Comparison of ENCODE assay signal across 1 cellular context in the genomic region with DNA sequence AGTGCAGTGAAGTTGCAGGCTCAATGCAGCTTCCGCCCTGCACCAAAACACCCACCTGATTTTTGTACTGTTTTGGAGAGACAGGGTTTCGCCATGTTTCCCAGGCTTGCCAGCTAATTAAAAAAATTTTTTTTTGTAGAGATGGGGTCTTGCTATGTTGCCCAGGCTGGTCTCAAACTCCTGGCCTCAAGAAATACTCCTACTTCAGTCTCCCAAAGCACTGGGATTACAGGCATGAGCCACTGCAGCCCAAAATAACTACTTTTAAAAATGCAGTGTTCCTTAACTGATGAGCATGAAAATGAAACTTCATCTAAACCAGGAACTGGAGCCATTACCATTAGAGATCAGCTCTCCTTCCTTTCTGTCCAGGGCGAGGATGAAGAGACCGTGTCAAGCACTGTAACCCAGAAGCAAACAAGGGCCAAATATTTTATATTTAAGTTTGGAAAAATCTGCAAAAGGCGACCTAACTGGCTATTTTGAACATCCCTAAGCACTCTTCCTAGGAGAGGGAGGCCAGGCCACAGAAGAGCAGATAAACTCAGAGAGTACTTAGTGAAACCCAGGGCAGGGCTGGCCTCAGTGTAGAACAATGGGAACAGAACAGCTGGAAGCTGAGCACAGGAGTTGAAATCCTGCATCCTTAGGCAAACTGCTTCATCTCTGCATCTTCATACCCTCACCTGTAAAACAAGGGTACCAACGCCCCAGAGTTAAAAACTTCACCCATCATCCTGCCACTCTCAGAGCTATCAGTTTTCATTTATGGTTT.
TF ChIP-seq lines count a peak whose summit lies in the region.

No MANE protein-coding gene starts in this region.

TF ChIP-seq in IMR-90, 13 proteins besides CTCF, POLR2A, EP300 and RAD21 (continued from another document):
- TF ChIP-seq MXI1 (IDR thresholded peaks at IDR 0.05; ENCODE audit: borderline replicate concordance, low read depth, low read length) (no peak), SMC3 (IDR thresholded peaks at IDR 0.05; ENCODE audit: low read depth, low read length) (no peak), RFX5 (IDR thresholded peaks at IDR 0.05; ENCODE audit: low read depth, low read length) (no peak), CHD1 (IDR thresholded peaks at IDR 0.05; ENCODE audit: low read depth, low read length) (no peak), BHLHE40 (IDR thresholded peaks at IDR 0.05; ENCODE audit: low read depth, low read length) (no peak), MAZ (IDR thresholded peaks at IDR 0.05; ENCODE audit: borderline replicate concordance, low read depth, low read length) (no peak), NFE2L2 (IDR thresholded peaks at IDR 0.05; ENCODE audit: low read depth, low read length) (no peak)
- TF ChIP-seq, protein P1, sequence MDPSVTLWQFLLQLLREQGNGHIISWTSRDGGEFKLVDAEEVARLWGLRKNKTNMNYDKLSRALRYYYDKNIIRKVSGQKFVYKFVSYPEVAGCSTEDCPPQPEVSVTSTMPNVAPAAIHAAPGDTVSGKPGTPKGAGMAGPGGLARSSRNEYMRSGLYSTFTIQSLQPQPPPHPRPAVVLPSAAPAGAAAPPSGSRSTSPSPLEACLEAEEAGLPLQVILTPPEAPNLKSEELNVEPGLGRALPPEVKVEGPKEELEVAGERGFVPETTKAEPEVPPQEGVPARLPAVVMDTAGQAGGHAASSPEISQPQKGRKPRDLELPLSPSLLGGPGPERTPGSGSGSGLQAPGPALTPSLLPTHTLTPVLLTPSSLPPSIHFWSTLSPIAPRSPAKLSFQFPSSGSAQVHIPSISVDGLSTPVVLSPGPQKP (IDR thresholded peaks at IDR 0.05; ENCODE audit: borderline replicate concordance, low read depth, low read length) = no peak
